ENCODE assay signal across 1 cellular context in genomic region chr18:74775239-74775638, GRCh38.
TF ChIP-seq lines count a peak whose summit lies in the region.

No MANE protein-coding gene starts in this region.

TF ChIP-seq in SK-N-SH, 30 proteins besides CTCF, POLR2A, EP300 and RAD21 (continued from another document):
- TF ChIP-seq PBX3 (IDR thresholded peaks at IDR 0.05) (peak; percentile 92), SIN3A (IDR thresholded peaks at IDR 0.05; ENCODE audit: borderline replicate concordance, low read depth, low read length) (no peak), MEF2A (IDR thresholded peaks at IDR 0.05; ENCODE audit: borderline replicate concordance, low read depth) (no peak), FOSL2 (IDR thresholded peaks at IDR 0.05; ENCODE audit: borderline replicate concordance, low read depth) (no peak), RCOR1 (IDR thresholded peaks at IDR 0.05; ENCODE audit: low read length) (no peak), GABPA (IDR thresholded peaks at IDR 0.05; ENCODE audit: low read depth) (no peak), MAX (IDR thresholded peaks at IDR 0.05; ENCODE audit: low read depth) (no peak), IRF3 (IDR thresholded peaks at IDR 0.05; ENCODE audit: low read depth, low read length) (no peak), FOXM1 (IDR thresholded peaks at IDR 0.05; ENCODE audit: low read depth) (no peak), GATA2 (CRISPR knock-in tag; IDR thresholded peaks at IDR 0.05) (no peak), SMC3 (IDR thresholded peaks at IDR 0.05; ENCODE audit: low read depth, low read length) (no peak), RFX5 (IDR thresholded peaks at IDR 0.05; ENCODE audit: low read length) (no peak), EZH2phosphoT487 (IDR thresholded peaks at IDR 0.05; ENCODE audit: borderline replicate concordance, low read depth) (no peak), YY1 (IDR thresholded peaks at IDR 0.05; ENCODE audit: low read depth) (no peak), ELF1 (IDR thresholded peaks at IDR 0.05) (no peak), POLR2AphosphoS5 (IDR thresholded peaks at IDR 0.05; ENCODE audit: low read depth, low read length) (peak; percentile 44; the same call in 1 of the 2 replicates), TAF1 (IDR thresholded peaks at IDR 0.05; ENCODE audit: borderline replicate concordance, low read depth, low read length) (no peak), RXRA (IDR thresholded peaks at IDR 0.05; ENCODE audit: borderline replicate concordance, low read depth) (no peak), NRF1 (IDR thresholded peaks at IDR 0.05; ENCODE audit: low read depth, low read length) (no peak), ZBTB33 (IDR thresholded peaks at IDR 0.05; ENCODE audit: borderline replicate concordance, low read depth) (no peak), CHD2 (IDR thresholded peaks at IDR 0.05; ENCODE audit: low read length, partially characterized antibody) (no peak), TCF12 (IDR thresholded peaks at IDR 0.05) (peak; percentile 82), TEAD4 (IDR thresholded peaks at IDR 0.05; ENCODE audit: borderline replicate concordance, insufficient read depth) (peak; percentile 30; the same call in 1 of the 2 replicates)
